Comparison of ENCODE assay signal across 29 cellular contexts in the genomic region with DNA sequence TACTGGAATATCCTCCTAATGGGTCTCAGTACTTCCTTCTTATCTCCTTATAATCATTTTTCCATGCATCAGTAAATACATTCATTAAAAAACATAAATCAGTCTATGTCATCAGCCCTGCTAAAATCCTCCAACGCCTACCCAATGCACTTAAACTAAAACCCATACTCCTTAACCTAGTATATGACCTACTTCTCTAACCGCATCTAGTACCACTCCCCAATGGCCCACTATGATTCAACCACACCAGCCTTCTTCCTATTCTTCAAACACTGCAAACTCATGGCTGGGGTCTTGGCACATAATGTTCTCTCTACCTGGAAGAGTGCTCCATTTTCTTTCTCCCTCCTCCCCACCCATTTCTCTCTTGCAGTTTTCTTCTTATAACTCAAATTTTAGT.
"Had no signal": no experiment of that assay in that cellular context is flagged by ENCODE, and none has a peak within 500 bp of the region (broad histone marks: within the 10 kb centered on the region; RNA-seq: fewer than 3 reads in every experiment).

No MANE protein-coding gene starts in this region.

- H3K9me3 ChIP-seq: esophagus squamous epithelium, gastrocnemius medialis, left lung, lower lobe of right lung, mucosa of descending colon had no signal

- DNase-seq: dermis blood vessel endothelial cell; dorsolateral prefrontal cortex; effector CD4-positive, alpha-beta T cell; effector memory CD4-positive, alpha-beta T cell; endodermal cell; erythroblast; esophagus squamous epithelium; foreskin fibroblast; foreskin melanocyte; gastrocnemius medialis; glutamatergic neuron; head of caudate nucleus; heart right ventricle; hippocampal formation; left cardiac atrium; left lung; left ventricle myocardium superior; lower lobe of right lung; mesenchymal stem cell; mucosa of descending colon; naive B cell had no signal

- H3K4me3 ChIP-seq: coronary artery, dorsolateral prefrontal cortex, esophagus squamous epithelium, gastrocnemius medialis, heart right ventricle, left lung, lower lobe of right lung, mucosa of descending colon had no signal

- H3K27me3 ChIP-seq: dorsolateral prefrontal cortex, esophagus squamous epithelium, gastrocnemius medialis, heart right ventricle, left lung had no signal

- H3K9me3 Mint-ChIP-seq: naive B cell had no signal

- H3K36me3 ChIP-seq: esophagus squamous epithelium, gastrocnemius medialis, heart right ventricle, left lung, lower lobe of right lung had no signal

- H3K36me3 Mint-ChIP-seq: mesothelial cell of epicardium had no signal

- H3K27ac Mint-ChIP-seq: endodermal cell, mesothelial cell of epicardium had no signal

- H3K4me1 Mint-ChIP-seq: endodermal cell had no signal

- ATAC-seq: esophagus mucosa, gastrocnemius medialis, heart right ventricle, left cardiac atrium, left lung, left ventricle myocardium superior, lower lobe of right lung, mucosa of descending colon had no signal

- H3K27ac ChIP-seq: coronary artery, dorsolateral prefrontal cortex, epithelial cell of prostate, esophagus squamous epithelium, gastrocnemius medialis, heart right ventricle, left lung, lower lobe of right lung had no signal

- FAIRE-seq: colon, endometrium, islet of Langerhans, keratinocyte had no signal

- H3K4me3 Mint-ChIP-seq: endodermal cell, mesothelial cell of epicardium, naive B cell had no signal

- H3K27me3 Mint-ChIP-seq: naive B cell had no signal
